In genomic region chr9:14747116-14747515, GRCh38 we compare ENCODE assay signal across 31 cellular contexts. TPM values are rescaled to one million over a fixed set of nuclear protein-coding genes. Genes with fewer than 3 reads are reported as not detected.
"Had no signal": no experiment of that assay in that cellular context is flagged by ENCODE, and none has a peak within 500 bp of the region (broad histone marks: within the 10 kb centered on the region; RNA-seq: fewer than 3 reads in every experiment).

No MANE protein-coding gene starts in this region.

- H3K27ac ChIP-seq: body of pancreas, sigmoid colon, transverse colon, uterus, VCaP had no signal

- H3K4me1 ChIP-seq: body of pancreas, sigmoid colon, transverse colon, uterus had no signal

- FAIRE-seq: islet of Langerhans had no signal

- H3K27me3 Mint-ChIP-seq: dendritic cell treated with granulocyte-macrophage colony-stimulating factor and Interleukin-4, amounts not matched to agents 40 ng/mL and 50 ng/mL, for 4 days had no signal

- ATAC-seq: activated CD8-positive, alpha-beta T cell treated with anti-CD3 and anti-CD28 coated beads for 36 hours; body of pancreas; left colon; stimulated activated naive B cell treated with anti-CD40 and anti-IgM and Interleukin-4, amounts not matched to agents 10 μg/mL and 1 μg/mL and 100 μg/mL, for 72 hours; T-cell had no signal

- H3K4me1 Mint-ChIP-seq: stimulated activated naive B cell treated with anti-CD40 and anti-IgM and Interleukin-4, amounts not matched to agents 10 μg/mL and 1 μg/mL and 100 μg/mL, for 72 hours had no signal

- H3K9me3 Mint-ChIP-seq: activated CD4-positive, alpha-beta T cell treated with anti-CD3 and anti-CD28 coated beads, Interleukin-2, amount 10 ng/mL, durations not matched to agents 7 days and 5 days; activated T-helper 1 cell treated with anti-CD3 and anti-CD28 coated beads, Interleukin-12 subunit alpha, Interleukin-12 subunit beta, Interleukin-2, Interleukin-4 antibody, amounts not matched to agents 30 ng/mL and 10 ng/mL and 1 ng/mL, durations not matched to agents 14 hours and 24 hours and 36 hours; dendritic cell treated with granulocyte-macrophage colony-stimulating factor and Interleukin-4, amounts not matched to agents 40 ng/mL and 50 ng/mL, for 4 days; T-helper 2 cell treated with Interferon-gamma antibody and Interleukin-4, amounts not matched to agents 5 μg/mL and 100 μg/mL, for 36 hours had no signal

- H3K4me3 ChIP-seq: body of pancreas, sigmoid colon, transverse colon, uterus had no signal

- H3K36me3 Mint-ChIP-seq: activated naive CD4-positive, alpha-beta T cell treated with anti-CD3 and anti-CD28 coated beads, Interleukin-2, amount 50 U/mL, for 24 hours; naive B cell; stimulated activated naive B cell treated with anti-CD40 and anti-IgM and Interleukin-4, amounts not matched to agents 10 μg/mL and 1 μg/mL and 100 μg/mL, for 72 hours; T-cell had no signal

- H3K27me3 ChIP-seq: body of pancreas, sigmoid colon, transverse colon, uterus had no signal

- H3K27ac Mint-ChIP-seq: activated CD4-positive, alpha-beta T cell treated with anti-CD3 and anti-CD28 coated beads, Interleukin-2, amount 10 ng/mL, durations not matched to agents 7 days and 5 days; activated CD8-positive, alpha-beta T cell treated with anti-CD3 and anti-CD28 coated beads for 36 hours; activated naive CD4-positive, alpha-beta T cell treated with anti-CD3 and anti-CD28 coated beads, Interleukin-2, amount 50 U/mL, for 24 hours; activated T-helper 1 cell treated with anti-CD3 and anti-CD28 coated beads, Interleukin-12 subunit alpha, Interleukin-12 subunit beta, Interleukin-2, Interleukin-4 antibody, amounts not matched to agents 30 ng/mL and 10 ng/mL and 1 ng/mL, durations not matched to agents 14 hours and 24 hours and 36 hours; dendritic cell treated with granulocyte-macrophage colony-stimulating factor and Interleukin-4, amounts not matched to agents 40 ng/mL and 50 ng/mL, for 4 days; naive B cell; stimulated activated naive B cell treated with anti-CD40 and anti-IgM and Interleukin-4, amounts not matched to agents 10 μg/mL and 1 μg/mL and 100 μg/mL, for 72 hours; T-cell; T-helper 2 cell treated with Interferon-gamma antibody and Interleukin-4, amounts not matched to agents 5 μg/mL and 100 μg/mL, for 36 hours had no signal

- DNase-seq: activated CD4-positive, alpha-beta T cell treated with anti-CD3 and anti-CD28 coated beads, Interleukin-2, amount 10 ng/mL, durations not matched to agents 7 days and 5 days; activated CD4-positive, CD25-positive, alpha-beta regulatory T cell treated with anti-CD3 and anti-CD28 coated beads, Interleukin-2, amount 50 U/mL, for 72 hours; activated CD8-positive, alpha-beta T cell treated with anti-CD3 and anti-CD28 coated beads for 36 hours; activated gamma-delta T cell treated with Interleukin-2 at 50 U/mL for 16 hours; anterior cingulate cortex; body of pancreas; caudate nucleus; effector CD8-positive, alpha-beta T cell; left colon; mesenchymal stem cell; naive B cell; nucleus accumbens; sigmoid colon; stimulated activated CD4-positive, alpha-beta T cell treated with anti-CD3 and anti-CD28 coated beads, Interleukin-2, amount 100 ng/mL, for 48 hours; stimulated activated CD8-positive, alpha-beta memory T cell treated with anti-CD3 and anti-CD28 coated beads, Interleukin-4, amount 100 ng/mL, for 48 hours; stimulated activated naive B cell treated with anti-CD40 and anti-IgM and Interleukin-4, amounts not matched to agents 10 μg/mL and 1 μg/mL and 100 μg/mL, for 72 hours; T-cell; transverse colon; uterus had no signal

- H3K4me3 Mint-ChIP-seq: activated CD4-positive, alpha-beta T cell treated with anti-CD3 and anti-CD28 coated beads, Interleukin-2, amount 10 ng/mL, durations not matched to agents 7 days and 5 days; activated CD8-positive, alpha-beta T cell treated with anti-CD3 and anti-CD28 coated beads for 36 hours; activated naive CD4-positive, alpha-beta T cell treated with anti-CD3 and anti-CD28 coated beads, Interleukin-2, amount 50 U/mL, for 24 hours; activated T-helper 1 cell treated with anti-CD3 and anti-CD28 coated beads, Interleukin-12 subunit alpha, Interleukin-12 subunit beta, Interleukin-2, Interleukin-4 antibody, amounts not matched to agents 30 ng/mL and 10 ng/mL and 1 ng/mL, durations not matched to agents 14 hours and 24 hours and 36 hours; dendritic cell treated with granulocyte-macrophage colony-stimulating factor and Interleukin-4, amounts not matched to agents 40 ng/mL and 50 ng/mL, for 4 days; naive B cell; stimulated activated naive B cell treated with anti-CD40 and anti-IgM and Interleukin-4, amounts not matched to agents 10 μg/mL and 1 μg/mL and 100 μg/mL, for 72 hours; T-cell; T-helper 2 cell treated with Interferon-gamma antibody and Interleukin-4, amounts not matched to agents 5 μg/mL and 100 μg/mL, for 36 hours had no signal

- H3K9me3 ChIP-seq: body of pancreas, sigmoid colon, transverse colon, uterus had no signal

- H3K36me3 ChIP-seq: transverse colon, uterus had no signal

RNA-seq across cellular contexts. Expression of gene CER1, which starts 24.6 kb away (rescaled TPM):
- total RNA-seq: activated CD4-positive, alpha-beta T cell treated with anti-CD3 and anti-CD28 coated beads, Interleukin-2, amount 10 ng/mL, durations not matched to agents 7 days and 5 days; activated CD8-positive, alpha-beta T cell treated with anti-CD3 and anti-CD28 coated beads for 36 hours; activated T-helper 1 cell treated with anti-CD3 and anti-CD28 coated beads, Interleukin-12 subunit alpha, Interleukin-12 subunit beta, Interleukin-2, Interleukin-4 antibody, amounts not matched to agents 30 ng/mL and 10 ng/mL and 1 ng/mL, durations not matched to agents 14 hours and 24 hours and 36 hours; fibroblast of villous mesenchyme; glomerular endothelial cell; left colon; lower leg skin; mucosa of gallbladder; T-cell; temporal lobe had no signal
- polyA plus RNA-seq: neural cell, sigmoid colon had no signal
